11 cellular contexts compared by ENCODE assay signal in the genomic region with DNA sequence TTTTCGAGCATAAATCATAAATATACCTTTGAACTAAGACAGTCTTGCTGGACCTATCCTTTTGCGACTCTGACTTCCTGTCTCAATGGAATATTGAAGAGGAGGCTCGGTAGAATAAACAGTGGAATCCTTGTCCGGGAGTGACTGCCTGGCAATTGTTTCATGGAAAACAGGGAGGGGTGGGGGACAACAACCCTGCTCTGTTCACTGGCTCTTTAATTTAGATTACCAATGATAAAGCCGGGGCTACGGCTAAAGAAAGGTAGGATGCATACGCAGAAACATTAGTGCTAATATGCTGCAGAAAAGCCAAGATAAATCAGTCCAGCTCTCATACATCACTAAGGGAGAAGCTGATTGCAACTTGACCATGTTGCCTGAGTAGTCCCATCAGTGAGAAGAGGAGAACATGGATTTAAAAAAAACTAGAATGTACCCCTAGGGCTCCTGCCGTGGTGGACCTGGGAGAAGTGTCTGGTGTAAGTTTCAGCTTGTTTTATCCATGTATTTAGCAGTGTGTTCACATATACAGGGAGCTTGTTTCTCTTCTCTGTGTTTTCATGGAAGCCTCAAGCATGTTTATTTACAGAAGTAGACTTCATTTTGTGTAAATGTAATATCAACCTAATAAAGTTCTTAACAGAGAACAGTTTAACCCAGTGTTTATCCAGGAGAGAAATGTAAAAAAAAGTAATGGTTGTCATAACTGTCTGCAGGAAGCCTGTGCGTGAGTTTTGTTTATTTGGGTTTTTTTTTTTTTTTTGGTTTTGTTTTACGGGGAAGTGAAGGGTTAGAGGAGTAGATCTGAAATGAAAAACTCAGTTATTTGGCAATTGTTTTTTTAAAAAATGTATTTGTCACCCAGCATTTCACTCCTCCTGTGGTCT.
DNase-seq lines count a peak whose midpoint lies in the region; ATAC-seq and TF ChIP-seq lines count a peak whose summit lies in the region.
"Had no signal": no experiment of that assay in that cellular context is flagged by ENCODE, and none has a peak within 500 bp of the region (broad histone marks: within the 10 kb centered on the region; RNA-seq: fewer than 3 reads in every experiment).

No MANE protein-coding gene starts in this region.

- no peaks in the 10 kb centered on the region for H3K36me3 ChIP-seq in HEK293 (ENCODE audit: control insufficient read depth in 2 of 2, insufficient read depth in 1 of 2, low read length in 2 of 2)
- H3K36me3 ChIP-seq in stomach, result no peaks in the 10 kb centered on the region

- H3K36me3 Mint-ChIP-seq in nephron (ENCODE audit: low read depth), result no peaks in the 10 kb centered on the region
- H3K36me3 Mint-ChIP-seq: CD8-positive, alpha-beta T cell had no signal

- peaks cover 0 to 15% (median 0%) of the 10 kb centered on the region in 3 donors for H3K27me3 ChIP-seq in stomach

- WGBS in stomach, 5 donors, result 40 to 48% (median 47%) methylated on average over 10 of the region's 10 CpGs

- intact Hi-C loops in stomach (cut with DNase I; ENCODE audit: low total_unique reads), result no loop called here

- CTCF ChIA-PET in HEK293 (lab: Yijun Ruan, JAX), result interaction anchor here (1.6 to 2.4 kb wide), 3 partner anchors 47 to 72 kb away, joined by 3 to 22 read pairs (median 16); no protein-coding TSS in a partner anchor

- H3K27ac Mint-ChIP-seq in nephron, result peak overlapping the region; percentile 3 to 13 (median 10)
- H3K27ac Mint-ChIP-seq: activated CD8-positive, alpha-beta T cell treated with anti-CD3 and anti-CD28 coated beads for 36 hours; CD8-positive, alpha-beta T cell had no signal

- TF ChIP-seq EP300 in stomach (IDR thresholded peaks at IDR 0.05), result no peak

- H3K9me3 ChIP-seq in HEK293 (ENCODE audit: control insufficient read depth, insufficient read depth, low read depth, low read length) (no peaks in the 10 kb centered on the region), stomach (no peaks in the 10 kb centered on the region)

- peaks cover 17% of the 10 kb centered on the region for H3K4me1 ChIP-seq in HEK293 (ENCODE audit: control insufficient read depth, insufficient read depth, low read length)
- peaks cover 0 to 16% (median 4%) of the 10 kb centered on the region in 4 donors for H3K4me1 ChIP-seq in stomach

- H3K4me1 Mint-ChIP-seq in nephron, result peaks cover 33% of the 10 kb centered on the region

- TF ChIP-seq CTCF in HEK293 (tag by site-specific recombination; IDR thresholded peaks at IDR 0.05) (no peak), nephron (IDR thresholded peaks at IDR 0.05; ENCODE audit: unreplicated experiment in 3 of 3) (no peak), stomach (IDR thresholded peaks at IDR 0.05) (no peak)

- POLR2A ChIA-PET in HEK293 (lab: Yijun Ruan, JAX), result no interaction called here

- no peak for ATAC-seq in activated CD4-positive, CD25-positive, alpha-beta regulatory T cell treated with anti-CD3 and anti-CD28 coated beads, Interleukin-2, amount 50 U/mL, for 24 hours
- ATAC-seq: activated CD8-positive, alpha-beta T cell treated with anti-CD3 and anti-CD28 coated beads for 36 hours; CD8-positive, alpha-beta T cell had no signal

- H3K4me3 ChIP-seq in HEK293 (ENCODE audit: low read depth, low read length), result no peak overlapping the region
- peak overlapping the region in 1 of 4 donors; percentile 4 for H3K4me3 ChIP-seq in stomach

- H3K9me3 Mint-ChIP-seq in nephron, result peaks cover 13% of the 10 kb centered on the region
- H3K9me3 Mint-ChIP-seq: activated CD8-positive, alpha-beta T cell treated with anti-CD3 and anti-CD28 coated beads for 36 hours; CD8-positive, alpha-beta T cell had no signal

- DNase-seq in NCI-H526 treated with DMSO at 0.1 percent for 48 hours (lab: John Stamatoyannopoulos, UW), result peak; percentile 97
- peak; percentile 41 to 69 for DNase-seq in dermis microvascular lymphatic vessel endothelial cell (ENCODE audit: low read depth in 2 of 2)
- no peak for DNase-seq in mesenteric fat pad (ENCODE audit: low spot score)
- DNase-seq in stomach, result no peak
- no peak for DNase-seq in NCI-H1436 treated with DMSO at 0.1 percent for 48 hours (lab: John Stamatoyannopoulos, UW)
- DNase-seq: activated CD8-positive, alpha-beta T cell treated with anti-CD3 and anti-CD28 coated beads for 36 hours; CD8-positive, alpha-beta T cell; NCI-H1930 had no signal

- no peak for TF ChIP-seq POLR2A in stomach (IDR thresholded peaks at IDR 0.05)

- H3K4me3 Mint-ChIP-seq in nephron, result peak overlapping the region in 2 of 3 experiments; percentile 22 to 25
- H3K4me3 Mint-ChIP-seq: activated CD8-positive, alpha-beta T cell treated with anti-CD3 and anti-CD28 coated beads for 36 hours; CD8-positive, alpha-beta T cell had no signal

- H3K27ac ChIP-seq in HEK293 (ENCODE audit: extremely low read depth, low read depth, low read length) (peak overlapping the region; percentile 26; the same call in 1 of the 2 replicates), stomach (no peak overlapping the region)

- peaks cover 3% of the 10 kb centered on the region for H3K27me3 Mint-ChIP-seq in nephron (ENCODE audit: low read depth)

TF ChIP-seq in HEK293, 187 proteins besides CTCF, POLR2A, EP300 and RAD21:
- TF ChIP-seq ZNF791 (tag by site-specific recombination; IDR thresholded peaks at IDR 0.05), result no peak
- TF ChIP-seq, protein P1, sequence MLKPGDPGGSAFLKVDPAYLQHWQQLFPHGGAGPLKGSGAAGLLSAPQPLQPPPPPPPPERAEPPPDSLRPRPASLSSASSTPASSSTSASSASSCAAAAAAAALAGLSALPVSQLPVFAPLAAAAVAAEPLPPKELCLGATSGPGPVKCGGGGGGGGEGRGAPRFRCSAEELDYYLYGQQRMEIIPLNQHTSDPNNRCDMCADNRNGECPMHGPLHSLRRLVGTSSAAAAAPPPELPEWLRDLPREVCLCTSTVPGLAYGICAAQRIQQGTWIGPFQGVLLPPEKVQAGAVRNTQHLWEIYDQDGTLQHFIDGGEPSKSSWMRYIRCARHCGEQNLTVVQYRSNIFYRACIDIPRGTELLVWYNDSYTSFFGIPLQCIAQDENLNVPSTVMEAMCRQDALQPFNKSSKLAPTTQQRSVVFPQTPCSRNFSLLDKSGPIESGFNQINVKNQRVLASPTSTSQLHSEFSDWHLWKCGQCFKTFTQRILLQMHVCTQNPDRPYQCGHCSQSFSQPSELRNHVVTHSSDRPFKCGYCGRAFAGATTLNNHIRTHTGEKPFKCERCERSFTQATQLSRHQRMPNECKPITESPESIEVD (tag by site-specific recombination; IDR thresholded peaks at IDR 0.05), result peak; percentile 88
- 0 out of 2 replicates have a peak, but pooled peaks have one; percentile 12 for TF ChIP-seq ZNF341 (tag by site-specific recombination; IDR thresholded peaks at IDR 0.05; ENCODE audit: low read depth)
- no peak for TF ChIP-seq ZNF433 (tag by site-specific recombination; IDR thresholded peaks at IDR 0.05; ENCODE audit: low read depth)
- peak; percentile 86 for TF ChIP-seq ZBTB17 (tag by site-specific recombination; IDR thresholded peaks at IDR 0.05)

Comparison
In these comparisons a context has a peak if more than half of its experiments do, and no peak if none do; other contexts are left out.
1. DNase-seq: peak in NCI-H526 treated with DMSO at 0.1 percent for 48 hours (single experiment) and dermis microvascular lymphatic vessel endothelial cell (2 of 2); none in mesenteric fat pad (single experiment), stomach (single experiment) and NCI-H1436 treated with DMSO at 0.1 percent for 48 hours (single experiment).